ENCODE assay signal across 1 cellular context in genomic region chrX:110381216-110381615, GRCh38.
TF ChIP-seq lines count a peak whose summit lies in the region.

No MANE protein-coding gene starts in this region.

TF ChIP-seq in SK-N-SH, 30 proteins besides CTCF, POLR2A, EP300 and RAD21 (continued from another document):
- TF ChIP-seq FOXJ3 (CRISPR knock-in tag; IDR thresholded peaks at IDR 0.05) = no peak
- TF ChIP-seq TCF12 (IDR thresholded peaks at IDR 0.05) = peak; percentile 84
